15 cellular contexts compared by ENCODE assay signal in the genomic region with DNA sequence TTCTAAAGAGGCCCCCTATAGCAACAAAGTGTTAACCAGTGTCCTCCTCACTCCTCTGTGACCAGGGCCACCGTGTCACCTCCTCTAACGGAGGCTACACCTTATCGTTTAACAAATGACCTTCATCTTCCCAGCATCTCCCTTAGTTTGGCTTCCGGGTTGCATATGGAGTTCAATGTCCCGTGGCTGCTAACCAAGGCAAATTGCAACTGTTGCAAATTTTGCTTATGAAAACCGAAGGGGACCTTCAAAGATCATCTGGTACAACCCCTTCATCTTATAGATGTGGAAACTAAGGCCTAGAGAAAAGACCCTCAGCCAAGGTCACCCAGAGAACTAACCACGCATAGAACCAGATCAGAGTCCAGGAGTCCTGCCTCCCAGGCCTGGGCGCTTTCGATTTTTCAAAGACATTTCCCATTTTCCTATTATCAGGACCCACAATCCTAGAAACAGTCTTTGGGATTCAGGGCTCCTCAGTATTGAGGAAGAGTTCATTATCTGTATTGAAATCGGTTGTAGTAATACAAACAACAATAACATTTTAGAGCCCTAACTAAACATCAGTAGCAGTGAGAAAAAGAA. TPM values are rescaled to one million over a fixed set of nuclear protein-coding genes. Genes with fewer than 3 reads are reported as not detected.
DNase-seq lines count a peak whose midpoint lies in the region; ATAC-seq and TF ChIP-seq lines count a peak whose summit lies in the region.
"Had no signal": no experiment of that assay in that cellular context is flagged by ENCODE, and none has a peak within 500 bp of the region (broad histone marks: within the 10 kb centered on the region; RNA-seq: fewer than 3 reads in every experiment).

No MANE protein-coding gene starts in this region.

- H3K27ac ChIP-seq in ACC112 (ENCODE audit: low read depth, low read length), result no peak overlapping the region
- no peak overlapping the region for H3K27ac ChIP-seq in CD8-positive, alpha-beta T cell (ENCODE audit: low read depth, low read length)

- H3K27me3 ChIP-seq in ACC112 (ENCODE audit: insufficient read depth, low read length), result no peaks in the 10 kb centered on the region
- no peaks in the 10 kb centered on the region for H3K27me3 ChIP-seq in CD8-positive, alpha-beta T cell (ENCODE audit: insufficient read depth, low read length)
- H3K27me3 ChIP-seq: uterus had no signal

- ATAC-seq in CD8-positive, alpha-beta T cell, result no peak
- ATAC-seq in natural killer cell treated with Interleukin-12 subunit alpha and Interleukin-12 subunit beta and Interleukin-15 and Interleukin-18, amount 100 ng/mL, for 72 hours, result no peak
- ATAC-seq in HG03521 (IDR thresholded peaks at IDR 0.05; ENCODE audit: unreplicated experiment), result no peak
- no peak for ATAC-seq in HG02852 (IDR thresholded peaks at IDR 0.05; ENCODE audit: unreplicated experiment)
- no peak for ATAC-seq in GM21723 (IDR thresholded peaks at IDR 0.05; ENCODE audit: unreplicated experiment)

- H3K4me3 Mint-ChIP-seq in CD8-positive, alpha-beta T cell, result peak overlapping the region; percentile 32
- H3K4me3 Mint-ChIP-seq in activated T-helper 2 cell treated with anti-CD3 and anti-CD28 coated beads, Interferon-gamma antibody, Interleukin-2, Interleukin-4, amounts not matched to agents 10 μg/mL and 5 μg/mL and 100 μg/mL, durations not matched to agents 14 hours and 24 hours and 36 hours (ENCODE audit: low read depth), result peak overlapping the region; percentile 60
- H3K4me3 Mint-ChIP-seq in natural killer cell treated with Interleukin-12 subunit alpha and Interleukin-12 subunit beta and Interleukin-15 and Interleukin-18, amount 100 ng/mL, for 72 hours, result peak overlapping the region; percentile 30

- peaks cover 23% of the 10 kb centered on the region for H3K79me2 ChIP-seq in ACC112 (ENCODE audit: control insufficient read depth, insufficient read depth, low read length, unreplicated experiment)

- no peak for DNase-seq in CD8-positive, alpha-beta T cell
- DNase-seq in activated T-helper 2 cell treated with anti-CD3 and anti-CD28 coated beads, Interferon-gamma antibody, Interleukin-2, Interleukin-4, amounts not matched to agents 10 μg/mL and 5 μg/mL and 100 μg/mL, durations not matched to agents 14 hours and 24 hours and 36 hours (ENCODE audit: low spot score), result no peak
- no peak for DNase-seq in natural killer cell treated with Interleukin-12 subunit alpha and Interleukin-12 subunit beta and Interleukin-15 and Interleukin-18, amount 100 ng/mL, for 72 hours (ENCODE audit: low spot score)
- no peak for DNase-seq in GM13976 (ENCODE audit: low spot score)
- DNase-seq: midbrain; NCI-H1694 treated with DMSO at 0.1 percent for 48 hours; stimulated activated CD4-positive, alpha-beta T cell treated with anti-CD3 and anti-CD28 coated beads, Interleukin-2, amount 100 ng/mL, for 24 hours; uterus had no signal

- H3K4me3 ChIP-seq in ACC112 (ENCODE audit: low read depth, low read length), result peak overlapping the region; percentile 89
- no peak overlapping the region for H3K4me3 ChIP-seq in CD8-positive, alpha-beta T cell (ENCODE audit: low read depth, low read length)

- intact Hi-C loops in CD8-positive, alpha-beta T cell (cut with DNase I, micrococcal nuclease), result no loop called here
- intact Hi-C loops in activated T-helper 2 cell treated with anti-CD3 and anti-CD28 coated beads, Interferon-gamma antibody, Interleukin-2, Interleukin-4, amounts not matched to agents 10 μg/mL and 5 μg/mL and 100 μg/mL, durations not matched to agents 14 hours and 24 hours and 36 hours (cut with micrococcal nuclease), result loop anchor here (2.0 to 10.0 kb wide), 3 partner anchors 103 to 291 kb away; partner anchors contain the start of gene SH3RF2

- CTCF ChIA-PET in CD8-positive, alpha-beta T cell (lab: Charles Lee), result no interaction called here

- H3K27ac Mint-ChIP-seq in CD8-positive, alpha-beta T cell, result no peak overlapping the region
- H3K27ac Mint-ChIP-seq in activated T-helper 2 cell treated with anti-CD3 and anti-CD28 coated beads, Interferon-gamma antibody, Interleukin-2, Interleukin-4, amounts not matched to agents 10 μg/mL and 5 μg/mL and 100 μg/mL, durations not matched to agents 14 hours and 24 hours and 36 hours, result no peak overlapping the region
- no peak overlapping the region for H3K27ac Mint-ChIP-seq in natural killer cell treated with Interleukin-12 subunit alpha and Interleukin-12 subunit beta and Interleukin-15 and Interleukin-18, amount 100 ng/mL, for 72 hours

- H3K36me3 ChIP-seq in ACC112 (ENCODE audit: insufficient read depth, low read length), result no peaks in the 10 kb centered on the region
- H3K36me3 ChIP-seq in CD8-positive, alpha-beta T cell (ENCODE audit: insufficient read depth, low read length), result no peaks in the 10 kb centered on the region
- H3K36me3 ChIP-seq: uterus had no signal

- POLR2A ChIA-PET in CD8-positive, alpha-beta T cell (lab: Charles Lee), result no interaction called here

- H3K9me3 ChIP-seq in CD8-positive, alpha-beta T cell (ENCODE audit: low read length), result no peaks in the 10 kb centered on the region
- H3K9me3 ChIP-seq: uterus had no signal

- peaks cover 23% of the 10 kb centered on the region for H3K27me3 Mint-ChIP-seq in CD8-positive, alpha-beta T cell (ENCODE audit: low read depth)
- H3K27me3 Mint-ChIP-seq in activated T-helper 2 cell treated with anti-CD3 and anti-CD28 coated beads, Interferon-gamma antibody, Interleukin-2, Interleukin-4, amounts not matched to agents 10 μg/mL and 5 μg/mL and 100 μg/mL, durations not matched to agents 14 hours and 24 hours and 36 hours (ENCODE audit: low read depth), result peaks cover 8% of the 10 kb centered on the region
- peaks cover 3 to 7% of the 10 kb centered on the region in 2 donors for H3K27me3 Mint-ChIP-seq in natural killer cell treated with Interleukin-12 subunit alpha and Interleukin-12 subunit beta and Interleukin-15 and Interleukin-18, amount 100 ng/mL, for 72 hours

- no peak for TF ChIP-seq CTCF in CD8-positive, alpha-beta T cell (IDR thresholded peaks at IDR 0.05)
- no peak for TF ChIP-seq CTCF in GM13976 (IDR thresholded peaks at IDR 0.05; ENCODE audit: borderline replicate concordance, control extremely low read depth, extremely low read depth, insufficient read depth, missing control alignments)

- H3K36me3 Mint-ChIP-seq in CD8-positive, alpha-beta T cell, result no peaks in the 10 kb centered on the region
- no peaks in the 10 kb centered on the region for H3K36me3 Mint-ChIP-seq in activated T-helper 2 cell treated with anti-CD3 and anti-CD28 coated beads, Interferon-gamma antibody, Interleukin-2, Interleukin-4, amounts not matched to agents 10 μg/mL and 5 μg/mL and 100 μg/mL, durations not matched to agents 14 hours and 24 hours and 36 hours (ENCODE audit: low read depth)
- no peaks in the 10 kb centered on the region for H3K36me3 Mint-ChIP-seq in natural killer cell treated with Interleukin-12 subunit alpha and Interleukin-12 subunit beta and Interleukin-15 and Interleukin-18, amount 100 ng/mL, for 72 hours

- no peak overlapping the region for H2AFZ ChIP-seq in ACC112 (ENCODE audit: low read length, unreplicated experiment)

- H3K4me1 ChIP-seq in ACC112 (ENCODE audit: control insufficient read depth, insufficient read depth, low read length, unreplicated experiment), result peaks cover 37% of the 10 kb centered on the region
- H3K4me1 ChIP-seq in CD8-positive, alpha-beta T cell (ENCODE audit: insufficient read depth, low read length), result no peaks in the 10 kb centered on the region

- H3K9me3 Mint-ChIP-seq in CD8-positive, alpha-beta T cell, result no peaks in the 10 kb centered on the region
- H3K9me3 Mint-ChIP-seq in activated T-helper 2 cell treated with anti-CD3 and anti-CD28 coated beads, Interferon-gamma antibody, Interleukin-2, Interleukin-4, amounts not matched to agents 10 μg/mL and 5 μg/mL and 100 μg/mL, durations not matched to agents 14 hours and 24 hours and 36 hours, result no peaks in the 10 kb centered on the region
- H3K9me3 Mint-ChIP-seq in natural killer cell treated with Interleukin-12 subunit alpha and Interleukin-12 subunit beta and Interleukin-15 and Interleukin-18, amount 100 ng/mL, for 72 hours, result no peaks in the 10 kb centered on the region

- H3K4me1 Mint-ChIP-seq in CD8-positive, alpha-beta T cell (ENCODE audit: low read depth), result peaks cover 9% of the 10 kb centered on the region
- peaks cover 24% of the 10 kb centered on the region for H3K4me1 Mint-ChIP-seq in activated T-helper 2 cell treated with anti-CD3 and anti-CD28 coated beads, Interferon-gamma antibody, Interleukin-2, Interleukin-4, amounts not matched to agents 10 μg/mL and 5 μg/mL and 100 μg/mL, durations not matched to agents 14 hours and 24 hours and 36 hours (ENCODE audit: low read depth)
- peaks cover 12 to 24% of the 10 kb centered on the region in 2 donors for H3K4me1 Mint-ChIP-seq in natural killer cell treated with Interleukin-12 subunit alpha and Interleukin-12 subunit beta and Interleukin-15 and Interleukin-18, amount 100 ng/mL, for 72 hours (ENCODE audit: low read depth in 2 of 2)

- in situ Hi-C loops in GM13976 (cut with MboI; ENCODE audit: low sequenced_read_pairs, unreplicated experiment), result no loop called here

RNA-seq across cellular contexts. Expression of gene PRELID2, which starts 1.4 kb away (rescaled TPM):
- under 1 TPM in 1 of 2 experiments, not detected in 1; 0.38 TPM for total RNA-seq in CD8-positive, alpha-beta T cell
- total RNA-seq in activated T-helper 2 cell treated with anti-CD3 and anti-CD28 coated beads, Interferon-gamma antibody, Interleukin-2, Interleukin-4, amounts not matched to agents 10 μg/mL and 5 μg/mL and 100 μg/mL, durations not matched to agents 14 hours and 24 hours and 36 hours, result 5.6 and 7.1 TPM in 2 replicates
- total RNA-seq in natural killer cell treated with Interleukin-12 subunit alpha and Interleukin-12 subunit beta and Interleukin-15 and Interleukin-18, amount 100 ng/mL, for 72 hours, result 1 to 10 TPM; 3.3 to 7.9 TPM

RNA-seq across cellular contexts. Expression of gene GRXCR2, which starts 39.1 kb away (rescaled TPM):
- total RNA-seq in CD8-positive, alpha-beta T cell, result not detected
- total RNA-seq in activated T-helper 2 cell treated with anti-CD3 and anti-CD28 coated beads, Interferon-gamma antibody, Interleukin-2, Interleukin-4, amounts not matched to agents 10 μg/mL and 5 μg/mL and 100 μg/mL, durations not matched to agents 14 hours and 24 hours and 36 hours, result not detected in 2 replicates
- total RNA-seq in natural killer cell treated with Interleukin-12 subunit alpha and Interleukin-12 subunit beta and Interleukin-15 and Interleukin-18, amount 100 ng/mL, for 72 hours, result not detected
- total RNA-seq: G401, NCI-H460, pulmonary artery endothelial cell, uterus had no signal
